1 cellular context compared by ENCODE assay signal in the genomic region with DNA sequence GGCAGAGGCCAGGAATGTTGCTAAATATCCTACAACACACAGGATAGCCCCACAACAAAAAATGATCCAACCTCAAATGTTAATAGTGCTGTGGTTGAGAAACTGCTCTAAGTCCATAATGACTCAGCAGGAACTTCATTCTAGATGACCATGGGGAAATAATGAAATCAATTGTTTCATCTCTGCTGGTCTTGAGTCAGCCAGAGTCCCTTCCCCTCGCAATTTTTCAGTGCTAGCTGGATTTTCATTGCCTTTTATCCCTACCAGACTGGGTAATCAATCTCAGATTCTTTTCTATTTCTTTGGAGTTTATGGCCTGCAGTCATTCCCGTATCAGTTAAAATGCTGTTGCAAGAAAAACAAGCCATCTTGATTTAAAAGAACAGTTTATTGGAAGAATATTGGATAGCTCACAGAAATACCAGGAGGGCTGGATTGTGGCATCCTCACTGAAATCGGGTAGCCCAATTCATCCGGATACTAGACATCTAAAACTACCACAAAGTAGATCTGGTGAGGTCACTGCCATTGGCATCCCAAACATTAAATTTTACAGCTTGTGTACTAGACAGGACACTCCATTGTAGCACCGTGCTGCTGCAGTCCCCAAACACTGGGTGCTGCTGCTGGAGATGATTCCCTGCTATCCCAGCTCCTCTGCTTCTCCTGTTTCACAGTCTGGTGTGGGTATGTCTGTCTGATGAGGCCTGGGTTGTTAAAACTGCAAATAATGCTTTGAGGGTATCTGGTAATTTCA.
TF ChIP-seq lines count a peak whose summit lies in the region.

No MANE protein-coding gene starts in this region.

TF ChIP-seq in H1, 55 proteins besides CTCF, POLR2A, EP300 and RAD21:
- TF ChIP-seq EZH2 (IDR thresholded peaks at IDR 0.05; ENCODE audit: low read depth, low read length, severe bottlenecking): no peak
TF ChIP-seq in H1: peak in this region for 0.
